1 cellular context compared by ENCODE assay signal in the genomic region with DNA sequence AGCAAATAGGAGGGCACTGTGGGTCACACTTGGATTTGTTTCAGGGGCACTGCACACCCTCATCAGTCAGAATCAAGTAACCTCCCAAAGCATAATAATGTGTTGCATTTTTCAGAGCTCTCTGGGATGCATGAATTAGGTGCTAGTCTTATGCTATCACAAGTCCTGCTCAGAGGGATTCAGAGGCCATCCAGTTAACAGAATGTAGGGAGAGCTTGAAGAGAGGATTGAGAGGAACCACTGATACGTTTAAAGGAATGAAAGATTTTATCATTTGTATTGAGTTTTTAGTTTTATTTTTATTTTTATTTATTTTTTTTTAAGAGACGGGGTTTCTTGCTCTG.
TF ChIP-seq lines count a peak whose summit lies in the region.

No MANE protein-coding gene starts in this region.

TF ChIP-seq in IMR-90, 13 proteins besides CTCF, POLR2A, EP300 and RAD21:
- TF ChIP-seq RFX5 (IDR thresholded peaks at IDR 0.05; ENCODE audit: low read depth, low read length): no peak
- no peak for TF ChIP-seq MAFK (IDR thresholded peaks at IDR 0.05; ENCODE audit: low read depth, low read length)
- TF ChIP-seq, protein P1, sequence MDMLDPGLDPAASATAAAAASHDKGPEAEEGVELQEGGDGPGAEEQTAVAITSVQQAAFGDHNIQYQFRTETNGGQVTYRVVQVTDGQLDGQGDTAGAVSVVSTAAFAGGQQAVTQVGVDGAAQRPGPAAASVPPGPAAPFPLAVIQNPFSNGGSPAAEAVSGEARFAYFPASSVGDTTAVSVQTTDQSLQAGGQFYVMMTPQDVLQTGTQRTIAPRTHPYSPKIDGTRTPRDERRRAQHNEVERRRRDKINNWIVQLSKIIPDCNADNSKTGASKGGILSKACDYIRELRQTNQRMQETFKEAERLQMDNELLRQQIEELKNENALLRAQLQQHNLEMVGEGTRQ (IDR thresholded peaks at IDR 0.05; ENCODE audit: low read depth, low read length): no peak
- TF ChIP-seq FOS (IDR thresholded peaks at IDR 0.05; ENCODE audit: low read depth, low read length): no peak
- no peak for TF ChIP-seq CEBPB (IDR thresholded peaks at IDR 0.05; ENCODE audit: low read depth, low read length)
- TF ChIP-seq MAZ (IDR thresholded peaks at IDR 0.05; ENCODE audit: borderline replicate concordance, low read depth, low read length): no peak
- no peak for TF ChIP-seq SMC3 (IDR thresholded peaks at IDR 0.05; ENCODE audit: low read depth, low read length)
- TF ChIP-seq, protein P2, sequence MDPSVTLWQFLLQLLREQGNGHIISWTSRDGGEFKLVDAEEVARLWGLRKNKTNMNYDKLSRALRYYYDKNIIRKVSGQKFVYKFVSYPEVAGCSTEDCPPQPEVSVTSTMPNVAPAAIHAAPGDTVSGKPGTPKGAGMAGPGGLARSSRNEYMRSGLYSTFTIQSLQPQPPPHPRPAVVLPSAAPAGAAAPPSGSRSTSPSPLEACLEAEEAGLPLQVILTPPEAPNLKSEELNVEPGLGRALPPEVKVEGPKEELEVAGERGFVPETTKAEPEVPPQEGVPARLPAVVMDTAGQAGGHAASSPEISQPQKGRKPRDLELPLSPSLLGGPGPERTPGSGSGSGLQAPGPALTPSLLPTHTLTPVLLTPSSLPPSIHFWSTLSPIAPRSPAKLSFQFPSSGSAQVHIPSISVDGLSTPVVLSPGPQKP (IDR thresholded peaks at IDR 0.05; ENCODE audit: borderline replicate concordance, low read depth, low read length): no peak
- no peak for TF ChIP-seq BHLHE40 (IDR thresholded peaks at IDR 0.05; ENCODE audit: low read depth, low read length)
- no peak for TF ChIP-seq MXI1 (IDR thresholded peaks at IDR 0.05; ENCODE audit: borderline replicate concordance, low read depth, low read length)
- TF ChIP-seq RCOR1 (IDR thresholded peaks at IDR 0.05; ENCODE audit: insufficient replicate concordance, low read length): no peak
TF ChIP-seq in IMR-90: peak in this region for 0.
